In genomic region chr9:95459218-95459617, GRCh38 we compare ENCODE assay signal across 1 cellular context.
TF ChIP-seq lines count a peak whose summit lies in the region.

No MANE protein-coding gene starts in this region.

TF ChIP-seq in GM23338, 12 proteins besides CTCF, POLR2A, EP300 and RAD21 (continued from another document):
- TF ChIP-seq REST (IDR thresholded peaks at IDR 0.05; ENCODE audit: unreplicated experiment) = no peak
- TF ChIP-seq ZNF331 (CRISPR knock-in tag; IDR thresholded peaks at IDR 0.05; ENCODE audit: low read depth) = no peak
- no peak for TF ChIP-seq CREB1 (CRISPR knock-in tag; IDR thresholded peaks at IDR 0.05; ENCODE audit: low read depth)
- TF ChIP-seq ZNF462 (CRISPR knock-in tag; IDR thresholded peaks at IDR 0.05) = no peak
- no peak for TF ChIP-seq EZH2 (IDR thresholded peaks at IDR 0.05; ENCODE audit: low read depth, unreplicated experiment)
- no peak for TF ChIP-seq EZH2phosphoT487 (IDR thresholded peaks at IDR 0.05; ENCODE audit: unreplicated experiment)
- TF ChIP-seq STAT1 (IDR thresholded peaks at IDR 0.05; ENCODE audit: unreplicated experiment) = no peak
- no peak for TF ChIP-seq POLR2AphosphoS5 (IDR thresholded peaks at IDR 0.05; ENCODE audit: low read depth)
- TF ChIP-seq ZNF114 (CRISPR knock-in tag; IDR thresholded peaks at IDR 0.05) = no peak
- no peak for TF ChIP-seq NANOG (IDR thresholded peaks at IDR 0.05; ENCODE audit: borderline replicate concordance)
